12 cellular contexts compared by ENCODE assay signal in genomic region chr12:93802698-93803097, GRCh38.
A peak's percentile ranks its signal among the peaks of the same experiment; 100 is the strongest.
DNase-seq lines count a peak whose midpoint lies in the region; ATAC-seq and TF ChIP-seq lines count a peak whose summit lies in the region.
"Had no signal": no experiment of that assay in that cellular context is flagged by ENCODE, and none has a peak within 500 bp of the region (broad histone marks: within the 10 kb centered on the region; RNA-seq: fewer than 3 reads in every experiment).

No MANE protein-coding gene starts in this region.

- no peak overlapping the region for H3K4me2 ChIP-seq in DND-41 (ENCODE audit: insufficient read depth, low read length)

- no peak overlapping the region for H3K4me3 ChIP-seq in DND-41 (ENCODE audit: low read depth in 1 of 2, low read length in 2 of 2)
- no peak overlapping the region for H3K4me3 ChIP-seq in gastroesophageal sphincter
- no peak overlapping the region for H3K4me3 ChIP-seq in retinal pigment epithelial cell (ENCODE audit: low read length)

- TF ChIP-seq EP300 in gastroesophageal sphincter (IDR thresholded peaks at IDR 0.05), result no peak

- H3K36me3 ChIP-seq in DND-41 (ENCODE audit: insufficient read depth, low read length), result no peaks in the 10 kb centered on the region
- H3K36me3 ChIP-seq in gastroesophageal sphincter, result no peaks in the 10 kb centered on the region

- H4K20me1 ChIP-seq in DND-41 (ENCODE audit: insufficient read depth, low read length), result no peaks in the 10 kb centered on the region

- TF ChIP-seq POLR2A in gastroesophageal sphincter (IDR thresholded peaks at IDR 0.05), result no peak

- no peak overlapping the region for H3K9ac ChIP-seq in DND-41 (ENCODE audit: low read depth, low read length)

- ATAC-seq in DND-41 (ENCODE audit: insufficient read depth, low read depth), result no peak
- peak; percentile 83 for ATAC-seq in SK-N-SH treated with all-trans-retinoic acid at 6 μM for 48 hours
- ATAC-seq in gastroesophageal sphincter, result no peak
- ATAC-seq in GM21717 (IDR thresholded peaks at IDR 0.05; ENCODE audit: unreplicated experiment), result no peak
- ATAC-seq in HG02623 (IDR thresholded peaks at IDR 0.05; ENCODE audit: unreplicated experiment), result no peak

- DNase-seq in DND-41 (no peak), retinal pigment epithelial cell (ENCODE audit: low read depth) (no peak)
- no peak for DNase-seq in stimulated activated naive CD4-positive, alpha-beta T cell (lab: John Stamatoyannopoulos, UW)
- DNase-seq in stimulated activated CD8-positive, alpha-beta memory T cell treated with anti-CD3 and anti-CD28 coated beads, Interleukin-4, amount 100 ng/mL, for 48 hours, result no peak
- DNase-seq: activated naive CD8-positive, alpha-beta T cell treated with anti-CD3 and anti-CD28 coated beads for 36 hours; NCI-H1436; posterior cingulate gyrus had no signal

- H3K4me1 ChIP-seq in DND-41 (ENCODE audit: insufficient read depth, low read length), result peaks cover 3% of the 10 kb centered on the region; the same call in 1 of the 2 replicates
- H3K4me1 ChIP-seq in gastroesophageal sphincter, result peaks cover 8 to 42% (median 11%) of the 10 kb centered on the region in 3 donors

- no peaks in the 10 kb centered on the region for H3K79me2 ChIP-seq in DND-41 (ENCODE audit: insufficient read depth, low read length)

- no peaks in the 10 kb centered on the region for H3K9me3 ChIP-seq in DND-41 (ENCODE audit: insufficient read depth, low read length, severe bottlenecking)
- H3K9me3 ChIP-seq in gastroesophageal sphincter, result no peaks in the 10 kb centered on the region

- TF ChIP-seq CTCF in DND-41 (IDR thresholded peaks at IDR 0.05; ENCODE audit: borderline replicate concordance, extremely low read depth, low read length, poor library complexity, severe bottlenecking) (peak; percentile 23), gastroesophageal sphincter (IDR thresholded peaks at IDR 0.05) (peak in 1 of 4 experiments; percentile 32), retinal pigment epithelial cell (conservative IDR thresholded peaks at IDR 0.05; ENCODE audit: low read depth, low read length) (peak; percentile 21)

- H3K27me3 ChIP-seq in DND-41 (ENCODE audit: insufficient read depth, low read length, poor library complexity) (no peaks in the 10 kb centered on the region), gastroesophageal sphincter (no peaks in the 10 kb centered on the region)

- H2AFZ ChIP-seq in DND-41 (ENCODE audit: low read depth, low read length), result no peak overlapping the region

- H3K27ac ChIP-seq in DND-41 (ENCODE audit: low read length) (no peak overlapping the region), gastroesophageal sphincter (peak overlapping the region; percentile 76 to 87 (median 79))
- H3K27ac ChIP-seq: VCaP had no signal

TF ChIP-seq in SK-N-SH treated with all-trans-retinoic acid at 6 μM for 48 hours, 23 proteins besides CTCF, POLR2A, EP300 and RAD21:
- no peak for TF ChIP-seq ESRRG (CRISPR knock-in tag; IDR thresholded peaks at IDR 0.05)
- no peak for TF ChIP-seq ZFP30 (CRISPR knock-in tag; IDR thresholded peaks at IDR 0.05)
- no peak for TF ChIP-seq SNAI2 (CRISPR knock-in tag; IDR thresholded peaks at IDR 0.05)
- no peak for TF ChIP-seq ISL1 (CRISPR knock-in tag; IDR thresholded peaks at IDR 0.05)
- no peak for TF ChIP-seq ZNF70 (CRISPR knock-in tag; IDR thresholded peaks at IDR 0.05)
- no peak for TF ChIP-seq CSDC2 (CRISPR knock-in tag; IDR thresholded peaks at IDR 0.05)
- TF ChIP-seq GLIS3 (CRISPR knock-in tag; IDR thresholded peaks at IDR 0.05), result no peak
- TF ChIP-seq POU6F1 (CRISPR knock-in tag; IDR thresholded peaks at IDR 0.05; ENCODE audit: borderline replicate concordance, low read depth), result no peak
- TF ChIP-seq TSHZ2 (CRISPR knock-in tag; IDR thresholded peaks at IDR 0.05), result no peak
- TF ChIP-seq TOX (CRISPR knock-in tag; IDR thresholded peaks at IDR 0.05; ENCODE audit: borderline replicate concordance), result no peak
- no peak for TF ChIP-seq PPARA (CRISPR knock-in tag; IDR thresholded peaks at IDR 0.05; ENCODE audit: borderline replicate concordance)
- TF ChIP-seq TCF4 (CRISPR knock-in tag; IDR thresholded peaks at IDR 0.05; ENCODE audit: borderline replicate concordance), result no peak
- no peak for TF ChIP-seq ZFP3 (CRISPR knock-in tag; IDR thresholded peaks at IDR 0.05)
- no peak for TF ChIP-seq BACH2 (CRISPR knock-in tag; IDR thresholded peaks at IDR 0.05; ENCODE audit: borderline replicate concordance)
- TF ChIP-seq ARNTL (CRISPR knock-in tag; IDR thresholded peaks at IDR 0.05; ENCODE audit: borderline replicate concordance, low read depth), result no peak
- TF ChIP-seq ZC3H10 (CRISPR knock-in tag; IDR thresholded peaks at IDR 0.05), result no peak
- TF ChIP-seq CREB5 (CRISPR knock-in tag; IDR thresholded peaks at IDR 0.05; ENCODE audit: low read depth), result no peak
- no peak for TF ChIP-seq PATZ1 (CRISPR knock-in tag; IDR thresholded peaks at IDR 0.05; ENCODE audit: borderline replicate concordance)
- no peak for TF ChIP-seq OSR1 (CRISPR knock-in tag; IDR thresholded peaks at IDR 0.05)
- no peak for TF ChIP-seq RARB (CRISPR knock-in tag; IDR thresholded peaks at IDR 0.05)
